ENCODE assay signal across 1 cellular context in the genomic region with DNA sequence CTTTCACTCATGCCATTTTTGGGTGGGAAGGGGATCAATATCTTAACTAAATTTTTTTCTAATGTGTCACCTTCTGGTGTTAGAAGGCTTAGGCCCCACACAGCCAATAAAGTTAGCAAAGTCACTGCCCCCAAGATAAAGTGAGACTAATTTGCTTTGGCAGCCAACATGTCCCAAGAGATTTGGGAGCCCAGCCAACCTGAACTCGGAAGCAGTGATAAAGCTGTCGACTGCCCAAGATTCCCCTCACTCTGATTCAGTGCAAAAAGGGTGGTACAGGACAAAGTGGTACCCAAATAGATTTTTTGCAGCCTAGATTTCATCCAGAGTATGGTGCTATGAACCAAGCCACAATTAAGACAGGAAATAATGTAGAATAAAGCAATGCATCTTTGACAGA.
TF ChIP-seq lines count a peak whose summit lies in the region.

No MANE protein-coding gene starts in this region.

TF ChIP-seq in HEK293T, 16 proteins besides CTCF, POLR2A, EP300 and RAD21 (continued from another document):
- TF ChIP-seq HDGF (IDR thresholded peaks at IDR 0.05; ENCODE audit: borderline replicate concordance) (no peak), FOXK2 (IDR thresholded peaks at IDR 0.05) (no peak), FOXA1 (IDR thresholded peaks at IDR 0.05) (no peak), LEF1 (IDR thresholded peaks at IDR 0.05; ENCODE audit: borderline replicate concordance) (no peak), ARNT (IDR thresholded peaks at IDR 0.05) (no peak), SP1 (IDR thresholded peaks at IDR 0.05) (no peak), SUZ12 (IDR thresholded peaks at IDR 0.05) (no peak), ELF4 (IDR thresholded peaks at IDR 0.05) (no peak), NFRKB (IDR thresholded peaks at IDR 0.05) (no peak), L3MBTL2 (conservative IDR thresholded peaks at IDR 0.05) (no peak)
- TF ChIP-seq, protein P1, sequence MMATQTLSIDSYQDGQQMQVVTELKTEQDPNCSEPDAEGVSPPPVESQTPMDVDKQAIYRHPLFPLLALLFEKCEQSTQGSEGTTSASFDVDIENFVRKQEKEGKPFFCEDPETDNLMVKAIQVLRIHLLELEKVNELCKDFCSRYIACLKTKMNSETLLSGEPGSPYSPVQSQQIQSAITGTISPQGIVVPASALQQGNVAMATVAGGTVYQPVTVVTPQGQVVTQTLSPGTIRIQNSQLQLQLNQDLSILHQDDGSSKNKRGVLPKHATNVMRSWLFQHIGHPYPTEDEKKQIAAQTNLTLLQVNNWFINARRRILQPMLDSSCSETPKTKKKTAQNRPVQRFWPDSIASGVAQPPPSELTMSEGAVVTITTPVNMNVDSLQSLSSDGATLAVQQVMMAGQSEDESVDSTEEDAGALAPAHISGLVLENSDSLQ (IDR thresholded peaks at IDR 0.05): no peak
